23 cellular contexts compared by ENCODE assay signal in genomic region chr10:49647554-49647953, GRCh38. TPM values are rescaled to one million over a fixed set of nuclear protein-coding genes. Genes with fewer than 3 reads are reported as not detected.
DNase-seq lines count a peak whose midpoint lies in the region; ATAC-seq and TF ChIP-seq lines count a peak whose summit lies in the region.
"Had no signal": no experiment of that assay in that cellular context is flagged by ENCODE, and none has a peak within 500 bp of the region (broad histone marks: within the 10 kb centered on the region; RNA-seq: fewer than 3 reads in every experiment).

No MANE protein-coding gene starts in this region.

- H3K27ac ChIP-seq in BLaER1 (peak overlapping the region; percentile 96), KOPT-K1 (ENCODE audit: low read depth, low read length, poor library complexity, severe bottlenecking) (peak overlapping the region; percentile 100), tibial artery (no peak overlapping the region)

- intact Hi-C loops in tibial artery (cut with DNase I; ENCODE audit: low total_unique reads): no loop called here

- H3K4me3 Mint-ChIP-seq in endothelial cell (ENCODE audit: unreplicated experiment) (peak overlapping the region; percentile 17), osteocyte (ENCODE audit: unreplicated experiment) (no peak overlapping the region)
- H3K4me3 Mint-ChIP-seq: CD14-positive monocyte; CD4-positive, alpha-beta memory T cell; GM23338; IgD-negative memory B cell had no signal

- no peaks in the 10 kb centered on the region for H4K20me1 ChIP-seq in BLaER1

- H3K4me3 ChIP-seq in BLaER1 (no peak overlapping the region), tibial artery (no peak overlapping the region)
- H3K4me3 ChIP-seq: GM12878, GM23338 had no signal

- H3K27me3 ChIP-seq in BLaER1 (no peaks in the 10 kb centered on the region), tibial artery (peaks cover 0 to 43% of the 10 kb centered on the region in 2 donors)
- H3K27me3 ChIP-seq: BE2C had no signal

- ATAC-seq in HG03159 (IDR thresholded peaks at IDR 0.05; ENCODE audit: unreplicated experiment): no peak
- ATAC-seq: GM12878, GM23338, HepG2 had no signal

- H3K36me3 Mint-ChIP-seq in endothelial cell (ENCODE audit: low read depth, unreplicated experiment) (no peaks in the 10 kb centered on the region), osteocyte (ENCODE audit: unreplicated experiment) (no peaks in the 10 kb centered on the region)
- H3K36me3 Mint-ChIP-seq: CD14-positive monocyte; CD4-positive, alpha-beta memory T cell; IgD-negative memory B cell had no signal

- H3K4me1 ChIP-seq in BLaER1 (peaks cover 91% of the 10 kb centered on the region), tibial artery (no peaks in the 10 kb centered on the region)
- H3K4me1 ChIP-seq: BE2C had no signal

- peak overlapping the region; percentile 87 for H3K4me2 ChIP-seq in BLaER1
- H3K4me2 ChIP-seq: GM23338 had no signal

- H3K4me1 Mint-ChIP-seq in endothelial cell (ENCODE audit: unreplicated experiment): peaks cover 32% of the 10 kb centered on the region
- peaks cover 5% of the 10 kb centered on the region for H3K4me1 Mint-ChIP-seq in osteocyte (ENCODE audit: unreplicated experiment)

- TF ChIP-seq CTCF in endothelial cell (IDR thresholded peaks at IDR 0.05; ENCODE audit: unreplicated experiment) (no peak), osteocyte (IDR thresholded peaks at IDR 0.05) (no peak), GM20000 (IDR thresholded peaks at IDR 0.05; ENCODE audit: extremely low read depth, missing control alignments) (no peak), tibial artery (IDR thresholded peaks at IDR 0.05) (no peak)

- H3K27ac Mint-ChIP-seq in endothelial cell (ENCODE audit: unreplicated experiment) (no peak overlapping the region), osteocyte (ENCODE audit: unreplicated experiment) (no peak overlapping the region)
- H3K27ac Mint-ChIP-seq: CD14-positive monocyte; CD4-positive, alpha-beta memory T cell; GM23338; IgD-negative memory B cell had no signal

- H3K9me3 Mint-ChIP-seq in endothelial cell (ENCODE audit: unreplicated experiment) (no peaks in the 10 kb centered on the region), osteocyte (ENCODE audit: unreplicated experiment) (no peaks in the 10 kb centered on the region)
- H3K9me3 Mint-ChIP-seq: GM23338, IgD-negative memory B cell had no signal

- H3K27me3 Mint-ChIP-seq in endothelial cell (ENCODE audit: unreplicated experiment) (peaks cover 16% of the 10 kb centered on the region), osteocyte (ENCODE audit: unreplicated experiment) (peaks cover 19% of the 10 kb centered on the region)

- peak overlapping the region; percentile 69; the same call in 1 of the 2 replicates for H3K9ac ChIP-seq in BLaER1

- DNase-seq in endothelial cell (ENCODE audit: low spot score) (no peak), osteocyte (ENCODE audit: extremely low spot score, unreplicated experiment) (peak; percentile 27), NCI-H2196 treated with DMSO at 0.1 percent for 48 hours (lab: John Stamatoyannopoulos, UW; ENCODE audit: unreplicated experiment) (no peak), GM20000 (ENCODE audit: low spot score) (no peak), tibial artery (no peak)
- DNase-seq: ACHN; BE2C; Calu3; CD4-positive, alpha-beta memory T cell; DMS79 treated with DMSO at 0.1 percent for 48 hours; EL; HCEC 1CT; KBM-7 had no signal

- no peaks in the 10 kb centered on the region for H3K9me3 ChIP-seq in BLaER1
- H3K9me3 ChIP-seq in KOPT-K1 (ENCODE audit: insufficient read depth, low read length, poor library complexity, severe bottlenecking): no peaks in the 10 kb centered on the region
- no peaks in the 10 kb centered on the region for H3K9me3 ChIP-seq in tibial artery
- H3K9me3 ChIP-seq: BE2C had no signal

- no peaks in the 10 kb centered on the region for H3K36me3 ChIP-seq in BLaER1
- H3K36me3 ChIP-seq in KOPT-K1 (ENCODE audit: insufficient read depth, low read length): no peaks in the 10 kb centered on the region
- no peaks in the 10 kb centered on the region for H3K36me3 ChIP-seq in tibial artery
- H3K36me3 ChIP-seq: BE2C had no signal

RNA-seq across cellular contexts. Expression of gene C10orf53, which starts 31.9 kb away (rescaled TPM):
- total RNA-seq in endothelial cell (ENCODE audit: unreplicated experiment) (not detected), osteocyte (not detected in 2 replicates)
- total RNA-seq: A172; Calu3; CD4-positive, alpha-beta memory T cell; G401; GM12878; GM23338; HepG2 had no signal

RNA-seq across cellular contexts. Expression of gene CHAT, which starts 33.7 kb away (rescaled TPM):
- total RNA-seq in endothelial cell (ENCODE audit: unreplicated experiment) (0.23 TPM), osteocyte (not detected in 2 replicates)
- total RNA-seq: A172; Calu3; CD4-positive, alpha-beta memory T cell; G401; GM12878; GM23338; HepG2 had no signal

RNA-seq across cellular contexts. Expression of gene SLC18A3, which starts 37.4 kb away (rescaled TPM):
- total RNA-seq in endothelial cell (ENCODE audit: unreplicated experiment): 0.72 TPM
- 0.32 and 0.34 TPM in 2 replicates for total RNA-seq in osteocyte
- total RNA-seq: A172; Calu3; CD4-positive, alpha-beta memory T cell; G401; GM12878; GM23338; HepG2 had no signal

Comparison
In these comparisons a context has a peak if more than half of its experiments do, and no peak if none do; other contexts are left out.
1. H3K27ac ChIP-seq: peak in BLaER1 (single experiment) and KOPT-K1 (single experiment); none in tibial artery (0 of 2).